8 cellular contexts compared by ENCODE assay signal in genomic region chr16:67883872-67884261, GRCh38. TPM values are rescaled to one million over a fixed set of nuclear protein-coding genes. Genes with fewer than 3 reads are reported as not detected.
DNase-seq lines count a peak whose midpoint lies in the region; ATAC-seq, FAIRE-seq and TF ChIP-seq lines count a peak whose summit lies in the region.

No MANE protein-coding gene starts in this region.

- intact Hi-C loops in pancreas (cut with DNase I): loop anchor here in 1 of 3 donors (5.0 to 10.0 kb wide), 2 partner anchors 48 to 151 kb away; partner anchors contain the start of gene CTRL

- H3K9me3 ChIP-seq in pancreas (no peaks in the 10 kb centered on the region), tibial nerve (no peaks in the 10 kb centered on the region)

- H3K4me3 ChIP-seq in pancreas (no peak overlapping the region), tibial nerve (no peak overlapping the region)

- TF ChIP-seq POLR2A in tibial nerve (IDR thresholded peaks at IDR 0.05): no peak

- ATAC-seq in pancreas: peak; percentile 80 to 86 (median 84)

- TF ChIP-seq CTCF in pancreas (IDR thresholded peaks at IDR 0.05): peak; percentile 69 to 81 (median 78)
- peak; percentile 75 to 92 (median 84) for TF ChIP-seq CTCF in tibial nerve (IDR thresholded peaks at IDR 0.05)

- FAIRE-seq in pancreas (lab: Jason Lieb, UNC): no peak

- H3K36me3 ChIP-seq in pancreas: peaks cover 9 to 49% (median 42%) of the 10 kb centered on the region in 3 donors
- H3K36me3 ChIP-seq in tibial nerve: peaks cover 4 to 72% (median 35%) of the 10 kb centered on the region in 3 donors

- TF ChIP-seq EP300 in tibial nerve (IDR thresholded peaks at IDR 0.05): no peak

- 52 to 60% methylated on average over 11 of the region's 11 CpGs for WGBS in pancreas, 2 donors
- 55 to 56% methylated on average over 11 of the region's 11 CpGs for WGBS in tibial nerve, 2 donors

- H3K27ac ChIP-seq in pancreas (no peak overlapping the region), tibial nerve (peak overlapping the region; percentile 60 to 79 (median 68))

- H3K27me3 ChIP-seq in pancreas: no peaks in the 10 kb centered on the region
- no peaks in the 10 kb centered on the region for H3K27me3 ChIP-seq in tibial nerve

- no peaks in the 10 kb centered on the region for H3K4me1 ChIP-seq in pancreas
- H3K4me1 ChIP-seq in tibial nerve: peaks cover 0 to 16% (median 7%) of the 10 kb centered on the region in 4 donors

- DNase-seq in NCI-H2196 (lab: John Stamatoyannopoulos, UW; ENCODE audit: unreplicated experiment) (peak; percentile 23), NCI-H2196 treated with DMSO at 0.1 percent for 48 hours (lab: John Stamatoyannopoulos, UW; ENCODE audit: unreplicated experiment) (no peak), NCI-H69 (lab: John Stamatoyannopoulos, UW) (peak; percentile 50), fibroblast of gingiva (ENCODE audit: low read depth) (peak; percentile 26), pancreas (peak in 5 of 6 donors; percentile 50 to 90 (median 70)), tibial nerve (ENCODE audit: low spot score in 2 of 2) (peak; percentile 43 to 61), cortex of kidney (lab: John Stamatoyannopoulos, UW) (no peak)
- peak; percentile 80 for DNase-seq in activated T-cell treated with anti-CD3 and anti-CD28 coated beads, Interleukin-2, amount 50 U/mL, for 1 hour

RNA-seq across cellular contexts. Expression of gene NRN1L, which starts 0.8 kb away (rescaled TPM):
- total RNA-seq in pancreas (under 1 TPM in 3 of 6 donors, not detected in 3; 0.34 to 0.67 (median 0.40) TPM), tibial nerve (10 to 100 TPM in 1 of 4 donors, 1 to 10 TPM in 3; 2.0 to 15.1 (median 3.9) TPM)
- polyA plus RNA-seq in pancreas: 1 to 10 TPM; 2.7 to 4.2 TPM

RNA-seq across cellular contexts. Expression of gene PSKH1, which starts 9.2 kb away (rescaled TPM):
- total RNA-seq in pancreas (10 to 100 TPM; 13.9 to 17.7 (median 15.7) TPM), tibial nerve (10 to 100 TPM; 22.2 to 30.8 (median 24.2) TPM)
- polyA plus RNA-seq in pancreas: 10 to 100 TPM; 12.7 to 15.9 TPM

RNA-seq across cellular contexts. Expression of gene EDC4, which starts 11.0 kb away (rescaled TPM):
- total RNA-seq in pancreas (10 to 100 TPM; 20.2 to 37.0 (median 23.4) TPM), tibial nerve (10 to 100 TPM; 36.7 to 62.4 (median 55.6) TPM)
- 10 to 100 TPM; 59.1 to 66.2 TPM for polyA plus RNA-seq in pancreas

RNA-seq across cellular contexts. Expression of gene CENPT, which starts 36.4 kb away (rescaled TPM):
- total RNA-seq in pancreas (10 to 100 TPM; 19.6 to 37.0 (median 27.7) TPM), tibial nerve (100 to 1,000 TPM in 1 of 4 donors, 10 to 100 TPM in 3; 51.3 to 101 (median 59.2) TPM)
- 100 to 1,000 TPM; 142 to 143 TPM for polyA plus RNA-seq in pancreas

RNA-seq across cellular contexts. Expression of gene NUTF2, which starts 37.1 kb away (rescaled TPM):
- total RNA-seq in pancreas (10 to 100 TPM; 25.8 to 51.4 (median 36.5) TPM), tibial nerve (100 to 1,000 TPM in 2 of 4 donors, 10 to 100 TPM in 2; 54.4 to 137 (median 105) TPM)
- polyA plus RNA-seq in pancreas: 10 to 100 TPM; 63.0 to 69.1 TPM

Comparison
In these comparisons a context has a peak if more than half of its experiments do, and no peak if none do; other contexts are left out.
1. DNase-seq: peak in NCI-H2196 (single experiment), NCI-H69 (single experiment), activated T-cell treated with anti-CD3 and anti-CD28 coated beads, Interleukin-2, amount 50 U/mL, for 1 hour (single experiment), fibroblast of gingiva (single experiment), pancreas (5 of 6) and tibial nerve (2 of 2); none in NCI-H2196 treated with DMSO at 0.1 percent for 48 hours (single experiment) and cortex of kidney (single experiment).
2. H3K27ac ChIP-seq: peak in tibial nerve (4 of 4); none in pancreas (0 of 4).